ENCODE assay signal across 15 cellular contexts in the genomic region with DNA sequence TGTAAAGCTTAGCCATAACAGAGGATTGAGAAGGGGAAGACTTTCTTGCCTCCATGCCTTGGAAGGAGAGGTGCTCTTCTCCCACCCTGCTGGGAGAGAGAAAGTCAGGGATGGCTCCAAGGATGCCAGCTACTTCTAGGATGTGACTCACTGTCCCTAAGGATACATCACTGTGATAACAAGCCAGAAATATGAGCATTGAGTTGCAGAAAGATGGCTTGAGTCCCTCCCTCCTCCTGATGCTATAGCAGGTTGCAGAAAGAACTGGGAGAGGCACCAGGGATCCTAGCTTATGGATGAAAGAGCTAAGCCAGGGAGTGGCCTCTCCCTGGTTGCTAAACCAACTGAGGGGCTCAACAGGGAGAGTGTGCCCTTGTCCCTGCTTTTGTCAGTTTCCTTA.
"Had no signal": no experiment of that assay in that cellular context is flagged by ENCODE, and none has a peak within 500 bp of the region (broad histone marks: within the 10 kb centered on the region; RNA-seq: fewer than 3 reads in every experiment).

No MANE protein-coding gene starts in this region.

- H3K36me3 ChIP-seq: lower lobe of right lung, neutrophil, stomach, thyroid gland had no signal

- FAIRE-seq: small intestine, urothelium cell line had no signal

- H3K4me1 ChIP-seq: lower lobe of right lung, stomach, thyroid gland had no signal

- DNase-seq: activated CD4-positive, alpha-beta T cell treated with anti-CD3 and anti-CD28 coated beads, Interleukin-2, amount 10 ng/mL, durations not matched to agents 24 days and 14 days; activated CD8-positive, alpha-beta memory T cell treated with anti-CD3 and anti-CD28 coated beads for 24 hours; activated naive CD4-positive, alpha-beta T cell treated with anti-CD3 and anti-CD28 coated beads for 36 hours; effector memory CD4-positive, alpha-beta T cell; lower lobe of right lung; naive B cell; retina; small intestine; stomach; thyroid gland had no signal

- H3K27ac ChIP-seq: lower lobe of right lung, neutrophil, stomach, thyroid gland had no signal

- H3K4me3 ChIP-seq: lower lobe of right lung, stomach, thyroid gland had no signal

- H3K27me3 ChIP-seq: thyroid gland had no signal

- H3K4me3 Mint-ChIP-seq: activated CD4-positive, alpha-beta T cell treated with anti-CD3 and anti-CD28 coated beads, Interleukin-2, amount 10 ng/mL, durations not matched to agents 24 days and 14 days; activated naive CD4-positive, alpha-beta T cell treated with anti-CD3 and anti-CD28 coated beads for 36 hours; activated T-helper 17 cell treated with anti-CD3 and anti-CD28 coated beads, Interleukin-2, amount 50 U/mL, for 72 hours; central memory CD8-positive, alpha-beta T cell; naive B cell; WTC11 had no signal

- H3K9me3 Mint-ChIP-seq: activated CD4-positive, alpha-beta T cell treated with anti-CD3 and anti-CD28 coated beads, Interleukin-2, amount 10 ng/mL, durations not matched to agents 24 days and 14 days; activated naive CD4-positive, alpha-beta T cell treated with anti-CD3 and anti-CD28 coated beads for 36 hours; activated T-helper 17 cell treated with anti-CD3 and anti-CD28 coated beads, Interleukin-2, amount 50 U/mL, for 72 hours; central memory CD8-positive, alpha-beta T cell; WTC11 had no signal

- ATAC-seq: activated T-helper 17 cell treated with anti-CD3 and anti-CD28 coated beads, Interleukin-2, amount 50 U/mL, for 72 hours; lower lobe of right lung; WTC11 had no signal

- H3K4me1 Mint-ChIP-seq: activated CD4-positive, alpha-beta T cell treated with anti-CD3 and anti-CD28 coated beads, Interleukin-2, amount 10 ng/mL, durations not matched to agents 24 days and 14 days; activated T-helper 17 cell treated with anti-CD3 and anti-CD28 coated beads, Interleukin-2, amount 50 U/mL, for 72 hours; central memory CD8-positive, alpha-beta T cell; naive B cell; WTC11 had no signal

- H3K27ac Mint-ChIP-seq: activated CD4-positive, alpha-beta T cell treated with anti-CD3 and anti-CD28 coated beads, Interleukin-2, amount 10 ng/mL, durations not matched to agents 24 days and 14 days; activated naive CD4-positive, alpha-beta T cell treated with anti-CD3 and anti-CD28 coated beads for 36 hours; activated T-helper 17 cell treated with anti-CD3 and anti-CD28 coated beads, Interleukin-2, amount 50 U/mL, for 72 hours; naive B cell; WTC11 had no signal

- H3K36me3 Mint-ChIP-seq: naive B cell, WTC11 had no signal

- H3K9me3 ChIP-seq: lower lobe of right lung, neutrophil, stomach, thyroid gland had no signal
